ENCODE assay signal across 1 cellular context in genomic region chr5:75335952-75336624, GRCh38.
TF ChIP-seq lines count a peak whose summit lies in the region.

No MANE protein-coding gene starts in this region.

TF ChIP-seq in K562, 482 proteins besides CTCF, POLR2A, EP300 and RAD21 (continued from another document):
- TF ChIP-seq NKRF (IDR thresholded peaks at IDR 0.05; ENCODE audit: borderline replicate concordance) (0 out of 2 replicates have a peak, but pooled peaks have one; percentile 21), DDX20 (tag; IDR thresholded peaks at IDR 0.05; ENCODE audit: low read depth) (no peak), SRSF3 (IDR thresholded peaks at IDR 0.05; ENCODE audit: insufficient read depth, low read length) (no peak), XRCC5 (IDR thresholded peaks at IDR 0.05; ENCODE audit: low read depth, low read length) (no peak), GTF3C2 (IDR thresholded peaks at IDR 0.05; ENCODE audit: borderline replicate concordance, extremely low read depth, insufficient read length) (no peak), JUN (IDR thresholded peaks at IDR 0.05; ENCODE audit: borderline replicate concordance, low read depth, low read length) (no peak), JUN (CRISPR knock-in tag; IDR thresholded peaks at IDR 0.05; ENCODE audit: borderline replicate concordance) (no peak), ZNF445 (CRISPR knock-in tag; IDR thresholded peaks at IDR 0.05; ENCODE audit: low read depth) (no peak), NONO (IDR thresholded peaks at IDR 0.05; ENCODE audit: low read depth in 2 of 2, low read length in 1 of 2) (no peak), ZNF165 (CRISPR knock-in tag; IDR thresholded peaks at IDR 0.05; ENCODE audit: borderline replicate concordance) (no peak), ZC3H8 (IDR thresholded peaks at IDR 0.05) (no peak), RBFOX2 (IDR thresholded peaks at IDR 0.05; ENCODE audit: low read depth, low read length) (no peak), EWSR1 (IDR thresholded peaks at IDR 0.05; ENCODE audit: borderline replicate concordance, low read depth, partially characterized antibody) (no peak), TCFL5 (CRISPR knock-in tag; conservative IDR thresholded peaks at IDR 0.05) (no peak), HDAC3 (IDR thresholded peaks at IDR 0.05; ENCODE audit: borderline replicate concordance, partially characterized antibody) (no peak), TAF1 (IDR thresholded peaks at IDR 0.05; ENCODE audit: control insufficient read depth, extremely low read depth, insufficient read depth, low read length, severe bottlenecking) (no peak), SMARCA4 (IDR thresholded peaks at IDR 0.05) (no peak), ZNF79 (CRISPR knock-in tag; IDR thresholded peaks at IDR 0.05; ENCODE audit: low read depth) (no peak), ZNF408 (CRISPR knock-in tag; IDR thresholded peaks at IDR 0.05; ENCODE audit: low read depth) (no peak), RBBP5 (IDR thresholded peaks at IDR 0.05; ENCODE audit: borderline replicate concordance, insufficient read depth, low read length, poor library complexity, severe bottlenecking) (peak; percentile 24), ZNF263 (CRISPR knock-in tag; IDR thresholded peaks at IDR 0.05; ENCODE audit: borderline replicate concordance) (0 out of 2 replicates have a peak, but pooled peaks have one; percentile 16), SMARCE1 (IDR thresholded peaks at IDR 0.05) (0 out of 2 replicates have a peak, but pooled peaks have one; percentile 57), PURB (CRISPR knock-in tag; IDR thresholded peaks at IDR 0.05; ENCODE audit: low read depth) (no peak), GTF2E2 (tag; IDR thresholded peaks at IDR 0.05) (no peak), SREBF1 (IDR thresholded peaks at IDR 0.05; ENCODE audit: borderline replicate concordance, low read depth, low read length) (no peak), ZNF316 (IDR thresholded peaks at IDR 0.05) (no peak)
